ENCODE assay signal across 22 cellular contexts in genomic region chr19:9645466-9645865, GRCh38. TPM values are rescaled to one million over a fixed set of nuclear protein-coding genes. Genes with fewer than 3 reads are reported as not detected.
DNase-seq lines count a peak whose midpoint lies in the region; ATAC-seq and TF ChIP-seq lines count a peak whose summit lies in the region.
"Had no signal": no experiment of that assay in that cellular context is flagged by ENCODE, and none has a peak within 500 bp of the region (broad histone marks: within the 10 kb centered on the region; RNA-seq: fewer than 3 reads in every experiment).

No MANE protein-coding gene starts in this region.

- CTCF ChIA-PET in Panc1 (lab: Charles Lee), result interaction anchor here (0.5 kb wide), 1 partner anchor 405 kb away, joined by 7 read pairs; no protein-coding TSS in a partner anchor

- H3K4me3 ChIP-seq in Panc1 (ENCODE audit: low read depth in 2 of 2, low read length in 2 of 2), result no peak overlapping the region
- no peak overlapping the region for H3K4me3 ChIP-seq in epithelial cell of esophagus (ENCODE audit: low read length)
- H3K4me3 ChIP-seq: hepatocyte, prostate gland, SK-N-MC, skin epidermis had no signal

- peaks cover 3% of the 10 kb centered on the region for H3K9me3 ChIP-seq in Panc1 (ENCODE audit: control insufficient read depth, insufficient read depth, low read depth, low read length)
- H3K9me3 ChIP-seq: prostate gland had no signal

- in situ Hi-C loops in Panc1 (cut with HindIII; ENCODE audit: low pct_unique_long_range_greater_than_20kb, low sequenced_read_pairs), result no loop called here

- BruUV-seq in Panc1 (replicated peaks; lab: Mats Ljungman, UMichigan), result no TSS peak

- DNase-seq in Ammon's horn (ENCODE audit: low spot score), result peak; percentile 5
- DNase-seq in GDM1 (lab: John Stamatoyannopoulos, UW), result peak; percentile 39
- DNase-seq in Panc1 (ENCODE audit: low read depth, low spot score), result no peak
- peak; percentile 2 for DNase-seq in epithelial cell of esophagus (ENCODE audit: low read depth)
- DNase-seq in posterior cingulate gyrus, result no peak
- DNase-seq: activated CD4-positive, alpha-beta T cell treated with anti-CD3 and anti-CD28 coated beads, Interleukin-2, amount 10 ng/mL, durations not matched to agents 7 days and 5 days; activated naive CD4-positive, alpha-beta T cell treated with Interleukin-2 at 50 U/mL for 16 hours; anterior cingulate cortex; COR-L47; EL; endodermal cell; NCI-H1048; NCI-H526 treated with DMSO at 0.1 percent for 48 hours; stimulated activated CD4-positive, alpha-beta T cell treated with anti-CD3 and anti-CD28 coated beads, Interleukin-4, amount 100 ng/mL, for 24 hours; T-helper 9 cell had no signal

- POLR2A ChIA-PET in Panc1 (lab: Charles Lee), result no interaction called here

- no peaks in the 10 kb centered on the region for H3K27me3 ChIP-seq in Panc1 (ENCODE audit: control insufficient read depth, insufficient read depth, low read length)
- H3K27me3 ChIP-seq: hepatocyte had no signal

- no peaks in the 10 kb centered on the region for H3K36me3 ChIP-seq in Panc1 (ENCODE audit: control insufficient read depth, insufficient read depth, low read length)

- ATAC-seq in Panc1, result no peak
- no peak for ATAC-seq in HG03108 (IDR thresholded peaks at IDR 0.05; ENCODE audit: unreplicated experiment)
- no peak for ATAC-seq in GM21737 (IDR thresholded peaks at IDR 0.05; ENCODE audit: unreplicated experiment)
- ATAC-seq in GM21423 (IDR thresholded peaks at IDR 0.05; ENCODE audit: unreplicated experiment), result no peak

- no peaks in the 10 kb centered on the region for H3K4me1 ChIP-seq in Panc1 (ENCODE audit: control insufficient read depth, insufficient read depth, low read length)
- H3K4me1 ChIP-seq: prostate gland had no signal

- intact Hi-C loops in Panc1 (cut with micrococcal nuclease; ENCODE audit: unreplicated experiment), result no loop called here
- intact Hi-C loops in posterior cingulate gyrus (cut with DNase I), result no loop called here

- H3K27ac ChIP-seq in Panc1 (ENCODE audit: low read length), result no peak overlapping the region
- H3K27ac ChIP-seq: hepatocyte, prostate gland, SK-N-MC, skin epidermis had no signal

- TF ChIP-seq CTCF in Panc1 (IDR thresholded peaks at IDR 0.05) (peak; percentile 10; the same call in 1 of the 2 replicates), epithelial cell of esophagus (IDR thresholded peaks at IDR 0.05; ENCODE audit: insufficient read depth, low read depth, low read length, missing control alignments) (no peak)

RNA-seq across cellular contexts. Expression of gene ZNF561, which starts 24.4 kb away (rescaled TPM):
- total RNA-seq in Panc1 (2021; ENCODE audit: unreplicated experiment), result 15.9 TPM
- polyA plus RNA-seq in Panc1 (2012; ENCODE audit: insufficient read length), result 9.9 TPM

RNA-seq across cellular contexts. Expression of gene ZNF562, which starts 29.4 kb away (rescaled TPM):
- total RNA-seq in Panc1 (2021; ENCODE audit: unreplicated experiment), result 29.5 TPM
- 4.4 TPM for polyA plus RNA-seq in Panc1 (2012; ENCODE audit: insufficient read length)

Comparison
In these comparisons a context has a peak if more than half of its experiments do, and no peak if none do; other contexts are left out.
1. DNase-seq: peak in Ammon's horn (single experiment), GDM1 (single experiment) and epithelial cell of esophagus (single experiment); none in Panc1 (single experiment) and posterior cingulate gyrus (0 of 10).